Comparison of ENCODE assay signal across 2 cellular contexts in the genomic region with DNA sequence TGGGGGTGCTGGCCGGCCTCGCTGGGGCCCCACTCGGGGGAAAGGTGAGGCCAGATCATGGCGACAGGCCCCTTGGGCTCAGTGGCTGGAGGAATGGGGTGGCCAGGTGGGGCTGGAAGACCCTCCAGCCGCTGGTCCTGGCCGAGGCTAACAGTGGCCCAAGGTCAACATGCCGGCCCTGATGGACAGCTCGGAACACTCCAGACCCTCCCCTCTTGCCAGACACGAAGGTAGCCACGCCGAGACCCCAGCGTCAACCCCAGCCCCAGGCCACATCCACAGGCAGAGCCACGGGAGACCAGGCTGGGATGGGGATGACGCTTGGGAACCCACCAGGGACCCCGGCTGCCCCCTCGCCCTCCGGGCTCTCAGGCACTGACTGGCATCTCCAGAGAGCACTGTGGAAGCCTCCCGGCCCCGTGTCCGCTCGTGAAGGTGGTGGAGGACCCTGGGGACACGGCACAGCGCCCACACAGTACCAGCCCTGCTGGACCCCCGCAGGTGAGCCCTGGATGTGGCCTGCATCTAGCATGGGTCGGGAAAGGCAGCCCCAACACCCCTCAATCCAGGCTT.
TF ChIP-seq lines count a peak whose summit lies in the region.

No MANE protein-coding gene starts in this region.

TF ChIP-seq in IMR-90, 13 proteins besides CTCF, POLR2A, EP300 and RAD21:
- TF ChIP-seq CEBPB (IDR thresholded peaks at IDR 0.05; ENCODE audit: low read depth, low read length): no peak
- no peak for TF ChIP-seq SMC3 (IDR thresholded peaks at IDR 0.05; ENCODE audit: low read depth, low read length)
- no peak for TF ChIP-seq MAZ (IDR thresholded peaks at IDR 0.05; ENCODE audit: borderline replicate concordance, low read depth, low read length)
- TF ChIP-seq, protein P1, sequence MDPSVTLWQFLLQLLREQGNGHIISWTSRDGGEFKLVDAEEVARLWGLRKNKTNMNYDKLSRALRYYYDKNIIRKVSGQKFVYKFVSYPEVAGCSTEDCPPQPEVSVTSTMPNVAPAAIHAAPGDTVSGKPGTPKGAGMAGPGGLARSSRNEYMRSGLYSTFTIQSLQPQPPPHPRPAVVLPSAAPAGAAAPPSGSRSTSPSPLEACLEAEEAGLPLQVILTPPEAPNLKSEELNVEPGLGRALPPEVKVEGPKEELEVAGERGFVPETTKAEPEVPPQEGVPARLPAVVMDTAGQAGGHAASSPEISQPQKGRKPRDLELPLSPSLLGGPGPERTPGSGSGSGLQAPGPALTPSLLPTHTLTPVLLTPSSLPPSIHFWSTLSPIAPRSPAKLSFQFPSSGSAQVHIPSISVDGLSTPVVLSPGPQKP (IDR thresholded peaks at IDR 0.05; ENCODE audit: borderline replicate concordance, low read depth, low read length): no peak
- no peak for TF ChIP-seq NFE2L2 (IDR thresholded peaks at IDR 0.05; ENCODE audit: low read depth, low read length)
- no peak for TF ChIP-seq CHD1 (IDR thresholded peaks at IDR 0.05; ENCODE audit: low read depth, low read length)
- TF ChIP-seq MXI1 (IDR thresholded peaks at IDR 0.05; ENCODE audit: borderline replicate concordance, low read depth, low read length): no peak
- no peak for TF ChIP-seq FOS (IDR thresholded peaks at IDR 0.05; ENCODE audit: low read depth, low read length)

TF ChIP-seq in H1, 55 proteins besides CTCF, POLR2A, EP300 and RAD21:
- TF ChIP-seq MAFK (IDR thresholded peaks at IDR 0.05; ENCODE audit: low read depth, low read length) (no peak), KDM4A (IDR thresholded peaks at IDR 0.05; ENCODE audit: low read depth, low read length, severe bottlenecking) (no peak), CHD2 (IDR thresholded peaks at IDR 0.05; ENCODE audit: low read length) (no peak), CHD1 (IDR thresholded peaks at IDR 0.05; ENCODE audit: low read depth, low read length) (no peak), GTF2F1 (IDR thresholded peaks at IDR 0.05; ENCODE audit: borderline replicate concordance, low read depth, low read length) (no peak), SIX5 (IDR thresholded peaks at IDR 0.05; ENCODE audit: low read depth, low read length) (no peak), SP4 (IDR thresholded peaks at IDR 0.05; ENCODE audit: low read length) (no peak), HDAC6 (IDR thresholded peaks at IDR 0.05; ENCODE audit: low read depth, low read length) (no peak), JUN (IDR thresholded peaks at IDR 0.05; ENCODE audit: low read depth, low read length) (no peak), BCL11A (IDR thresholded peaks at IDR 0.05; ENCODE audit: low read depth in 2 of 2, low read length in 2 of 2) (no peak), TBP (IDR thresholded peaks at IDR 0.05; ENCODE audit: low read depth, low read length) (no peak), CTBP2 (IDR thresholded peaks at IDR 0.05; ENCODE audit: borderline replicate concordance, insufficient read depth, insufficient read length, low read length) (no peak), CEBPB (IDR thresholded peaks at IDR 0.05; ENCODE audit: low read depth, low read length) (no peak), CBX8 (IDR thresholded peaks at IDR 0.05; ENCODE audit: borderline replicate concordance, low read depth, low read length) (no peak), SP1 (IDR thresholded peaks at IDR 0.05; ENCODE audit: low read depth, low read length) (no peak)
